In genomic region chr15:74531144-74531811, GRCh38 we compare ENCODE assay signal across 1 cellular context.
TF ChIP-seq lines count a peak whose summit lies in the region.

No MANE protein-coding gene starts in this region.

TF ChIP-seq in HepG2, 621 proteins besides CTCF, POLR2A, EP300 and RAD21:
- TF ChIP-seq NR2C2 (CRISPR knock-in tag; IDR thresholded peaks at IDR 0.05; ENCODE audit: borderline replicate concordance): no peak
- 0 out of 2 replicates have a peak, but pooled peaks have one; percentile 16 for TF ChIP-seq RARA (CRISPR knock-in tag; IDR thresholded peaks at IDR 0.05)
TF ChIP-seq in HepG2: peak in this region for 1.
